Comparison of ENCODE assay signal across 1 cellular context in the genomic region with DNA sequence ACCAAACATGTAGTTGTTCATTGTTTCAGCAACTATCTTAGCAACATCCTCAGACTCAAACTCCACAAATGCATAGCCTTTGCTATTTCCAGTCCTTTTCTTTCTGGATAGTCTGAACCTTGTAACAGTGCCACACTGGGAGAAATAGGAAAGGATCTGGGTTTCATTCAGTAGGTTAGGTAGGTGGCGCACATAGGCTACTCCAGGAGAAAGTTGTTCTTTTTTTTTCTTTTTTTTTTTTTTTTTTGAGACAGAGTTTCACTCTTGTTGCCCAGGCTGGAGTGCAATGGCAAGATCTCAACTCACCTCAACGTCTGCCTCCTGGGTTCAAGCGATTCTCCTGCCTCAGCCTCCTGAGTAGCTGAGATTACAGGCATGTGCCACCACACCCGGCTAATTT.
TF ChIP-seq lines count a peak whose summit lies in the region.

No MANE protein-coding gene starts in this region.

TF ChIP-seq in K562, 482 proteins besides CTCF, POLR2A, EP300 and RAD21:
- peak; percentile 71 for TF ChIP-seq ZNF384 (IDR thresholded peaks at IDR 0.05; ENCODE audit: low read depth, low read length)
TF ChIP-seq in K562: peak in this region for 1; not testable (repeated sequence) for 481.
